19 cellular contexts compared by ENCODE assay signal in the genomic region with DNA sequence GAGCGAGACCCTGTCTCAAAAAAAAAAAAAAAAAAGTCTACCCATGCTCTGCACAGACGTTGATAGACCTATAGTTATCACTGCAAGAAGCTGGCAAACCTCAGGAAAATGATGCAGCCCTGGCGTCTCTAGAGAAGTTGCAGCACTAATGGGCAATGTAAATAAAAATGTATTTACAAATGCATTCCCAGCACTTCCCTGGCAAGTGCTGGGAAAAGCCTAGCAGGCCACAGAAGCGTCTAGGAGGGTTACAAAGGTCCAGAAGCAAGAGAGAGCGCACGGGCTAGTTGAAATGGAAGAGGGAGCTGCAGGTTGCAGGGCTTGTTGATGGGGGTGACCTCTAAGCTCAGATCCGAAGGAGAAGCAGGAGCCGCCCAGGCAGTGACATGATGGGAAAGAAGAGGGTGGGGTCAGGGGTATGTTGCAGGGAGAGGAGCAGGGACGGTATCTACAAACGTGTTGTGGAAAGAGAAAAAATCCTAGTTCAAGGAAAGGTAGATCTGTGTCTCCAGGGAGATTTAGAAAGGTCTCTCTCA. TPM values are rescaled to one million over a fixed set of nuclear protein-coding genes. Genes with fewer than 3 reads are reported as not detected.
DNase-seq lines count a peak whose midpoint lies in the region; ATAC-seq and TF ChIP-seq lines count a peak whose summit lies in the region.
"Had no signal": no experiment of that assay in that cellular context is flagged by ENCODE, and none has a peak within 500 bp of the region (broad histone marks: within the 10 kb centered on the region; RNA-seq: fewer than 3 reads in every experiment).

No MANE protein-coding gene starts in this region.

- no peak overlapping the region for H4K91ac ChIP-seq in H9 (ENCODE audit: insufficient read length, low read depth, low read length)

- CTCF ChIA-PET in CD8-positive, alpha-beta T cell (lab: Charles Lee) = interaction anchor here (0.7 to 3.0 kb wide), 2 partner anchors 85 to 191 kb away, joined by 3 to 13 read pairs; no protein-coding TSS in a partner anchor
- CTCF ChIA-PET in WTC11 (lab: Charles Lee) = interaction anchor here (0.5 to 4.4 kb wide), 14 partner anchors 8 to 303 kb away, joined by 3 to 32 read pairs (median 4); partner anchors contain the start of genes CCDC32, RPUSD2 and VPS18

- peaks cover 4% of the 10 kb centered on the region for H3K36me3 Mint-ChIP-seq in CD8-positive, alpha-beta T cell
- H3K36me3 Mint-ChIP-seq in H9 (ENCODE audit: insufficient read depth in 1 of 3, low read depth in 3 of 3) = no peaks in the 10 kb centered on the region
- no peaks in the 10 kb centered on the region for H3K36me3 Mint-ChIP-seq in WTC11
- H3K36me3 Mint-ChIP-seq: IgD-negative memory B cell, immature natural killer cell had no signal

- H2BK12ac ChIP-seq in H9 (ENCODE audit: insufficient read length, low read depth, low read length) = no peak overlapping the region

- peaks cover 9% of the 10 kb centered on the region for H3K27me3 Mint-ChIP-seq in CD8-positive, alpha-beta T cell (ENCODE audit: low read depth)
- peaks cover 6% of the 10 kb centered on the region for H3K27me3 Mint-ChIP-seq in H9 (ENCODE audit: low read depth)
- no peaks in the 10 kb centered on the region; the same call in 1 of the 2 replicates for H3K27me3 Mint-ChIP-seq in WTC11 (ENCODE audit: low read depth)
- H3K27me3 Mint-ChIP-seq: IgD-negative memory B cell had no signal

- H3K9ac ChIP-seq in H9 (ENCODE audit: extremely low read depth, insufficient read length, low read length) (no peak overlapping the region), mucosa of stomach (ENCODE audit: low read length) (peak overlapping the region; percentile 32)

- peak overlapping the region; percentile 81 for H3K4me2 ChIP-seq in H9 (ENCODE audit: insufficient read depth, insufficient read length, low read length)

- H3K36me3 ChIP-seq in CD8-positive, alpha-beta T cell (ENCODE audit: insufficient read depth, low read length) = no peaks in the 10 kb centered on the region
- no peaks in the 10 kb centered on the region for H3K36me3 ChIP-seq in mucosa of stomach (ENCODE audit: control insufficient read depth, insufficient read depth, low read length)
- no peaks in the 10 kb centered on the region for H3K36me3 ChIP-seq in vagina
- H3K36me3 ChIP-seq: gastrocnemius medialis had no signal

- no peak overlapping the region for H3K4ac ChIP-seq in H9 (ENCODE audit: low read depth, low read length)

- peak overlapping the region; percentile 11 for H3K4me3 Mint-ChIP-seq in CD8-positive, alpha-beta T cell
- H3K4me3 Mint-ChIP-seq in H9 (peak overlapping the region; percentile 36 to 72; a peak in 4 of 5 replicates), WTC11 (peak overlapping the region; percentile 50)
- H3K4me3 Mint-ChIP-seq: HFFc6 had no signal

- H2BK5ac ChIP-seq in H9 (ENCODE audit: insufficient read length, low read length) = no peak overlapping the region

- no peaks in the 10 kb centered on the region for H3K27me3 ChIP-seq in CD8-positive, alpha-beta T cell (ENCODE audit: insufficient read depth, low read length)
- no peaks in the 10 kb centered on the region for H3K27me3 ChIP-seq in H9 (ENCODE audit: insufficient read depth, low read length)
- H3K27me3 ChIP-seq in mucosa of stomach (ENCODE audit: control insufficient read depth, insufficient read depth, low read length) = no peaks in the 10 kb centered on the region
- H3K27me3 ChIP-seq in vagina = no peaks in the 10 kb centered on the region
- H3K27me3 ChIP-seq: gastrocnemius medialis had no signal

- H3K79me2 ChIP-seq in H9 (ENCODE audit: insufficient read depth, low read length) = no peaks in the 10 kb centered on the region; the same call in 1 of the 2 replicates

- H3K23ac ChIP-seq in H9 (ENCODE audit: insufficient read length, low read depth, low read length) = no peak overlapping the region

- H3K9me3 Mint-ChIP-seq in CD8-positive, alpha-beta T cell = no peaks in the 10 kb centered on the region
- H3K9me3 Mint-ChIP-seq in H9 = peaks cover 3 to 4% of the 10 kb centered on the region in 2 experiments; a peak in 3 of 5 replicates
- H3K9me3 Mint-ChIP-seq in WTC11 = no peaks in the 10 kb centered on the region
- H3K9me3 Mint-ChIP-seq: HFFc6, IgD-negative memory B cell, immature natural killer cell had no signal

- no peak overlapping the region for H3K56ac ChIP-seq in H9 (ENCODE audit: insufficient read length, low read depth, low read length)

- POLR2A ChIA-PET in CD8-positive, alpha-beta T cell (lab: Charles Lee) = interaction anchor here (0.6 kb wide), 1 partner anchor 79 kb away, joined by 5 read pairs; no protein-coding TSS in a partner anchor
- POLR2A ChIA-PET in WTC11 (lab: Charles Lee) = interaction anchor here (1.2 to 1.8 kb wide), 2 partner anchors 22 to 103 kb away, joined by 6 to 8 read pairs; partner anchors contain the start of genes RAD51 and RPUSD2

- peaks cover 3% of the 10 kb centered on the region for H3K23me2 ChIP-seq in H9 (ENCODE audit: insufficient read length, low read depth, low read length, poor library complexity, severe bottlenecking)

- no peak for TF ChIP-seq POLR2A in vagina (IDR thresholded peaks at IDR 0.05)

- DNase-seq in CD8-positive, alpha-beta T cell = no peak
- DNase-seq in H9 (peak; percentile 57), WTC11 (ENCODE audit: low spot score) (peak; percentile 35), vagina (ENCODE audit: extremely low spot score in 2 of 2) (no peak), kidney tubule cell (ENCODE audit: low spot score) (no peak), NCI-H2196 treated with DMSO at 0.1 percent for 48 hours (lab: John Stamatoyannopoulos, UW; ENCODE audit: unreplicated experiment) (no peak)
- no peak for DNase-seq in activated CD4-positive, alpha-beta T cell treated with anti-CD3 and anti-CD28 coated beads, Interleukin-2, amount 50 U/mL, for 1 hour
- DNase-seq: activated CD4-positive, alpha-beta T cell treated with anti-CD3 and anti-CD28 coated beads for 4 hours; activated CD8-positive, alpha-beta memory T cell treated with anti-CD3 and anti-CD28 coated beads, Interleukin-2, amount 50 U/mL, for 48 hours; activated naive CD4-positive, alpha-beta T cell; DMS153; gastrocnemius medialis; HFFc6; immature natural killer cell; SIG-M5; T1000 had no signal

- H3K4me1 Mint-ChIP-seq in CD8-positive, alpha-beta T cell (ENCODE audit: low read depth) = peaks cover 20% of the 10 kb centered on the region
- H3K4me1 Mint-ChIP-seq in H9 = peaks cover 23 to 25% of the 10 kb centered on the region in 2 experiments
- peaks cover 27% of the 10 kb centered on the region for H3K4me1 Mint-ChIP-seq in WTC11

- H2AK5ac ChIP-seq in H9 (ENCODE audit: insufficient read length, low read length) = no peak overlapping the region

- H3K18ac ChIP-seq in H9 (ENCODE audit: insufficient read length, low read depth, low read length) = no peak overlapping the region

- H3K27ac Mint-ChIP-seq in CD8-positive, alpha-beta T cell = no peak overlapping the region
- H3K27ac Mint-ChIP-seq in H9 (peak overlapping the region in 1 of 3 experiments; percentile 90; a peak in 3 of 7 replicates), WTC11 (peak overlapping the region; percentile 51; the same call in 1 of the 2 replicates)
- H3K27ac Mint-ChIP-seq: HFFc6 had no signal

- no peak overlapping the region for H4K8ac ChIP-seq in H9 (replicated peaks; ENCODE audit: insufficient read length, low read depth, low read length)

- no peaks in the 10 kb centered on the region for H3K79me1 ChIP-seq in H9 (ENCODE audit: insufficient read depth, low read depth, low read length, poor library complexity, severe bottlenecking)

- H2BK20ac ChIP-seq in H9 (ENCODE audit: low read depth, low read length, poor library complexity, severe bottlenecking) = no peak overlapping the region

- no peak overlapping the region for H3K14ac ChIP-seq in H9 (ENCODE audit: insufficient read depth, low read length)

- TF ChIP-seq CTCF in CD8-positive, alpha-beta T cell (IDR thresholded peaks at IDR 0.05) = no peak
- TF ChIP-seq CTCF in H9 (conservative IDR thresholded peaks at IDR 0.05) = no peak
- no peak for TF ChIP-seq CTCF in WTC11 (IDR thresholded peaks at IDR 0.05)
- TF ChIP-seq CTCF in vagina (IDR thresholded peaks at IDR 0.05) = no peak

- no peak overlapping the region for H2BK15ac ChIP-seq in H9 (ENCODE audit: low read depth, low read length)

- no peak overlapping the region for H3K27ac ChIP-seq in CD8-positive, alpha-beta T cell (ENCODE audit: low read depth, low read length)
- H3K27ac ChIP-seq in H9 (ENCODE audit: insufficient read length, low read depth, low read length) (no peak overlapping the region), vagina (no peak overlapping the region)
- H3K27ac ChIP-seq: epithelial cell of prostate, gastrocnemius medialis had no signal

- H3K4me1 ChIP-seq in CD8-positive, alpha-beta T cell (ENCODE audit: insufficient read depth, low read length) = no peaks in the 10 kb centered on the region
- no peaks in the 10 kb centered on the region; the same call in 1 of the 2 replicates for H3K4me1 ChIP-seq in H9 (ENCODE audit: insufficient read depth, low read length)
- peaks cover 8% of the 10 kb centered on the region for H3K4me1 ChIP-seq in mucosa of stomach (ENCODE audit: control insufficient read depth, insufficient read depth, low read length)
- H3K4me1 ChIP-seq in vagina = peaks cover 5% of the 10 kb centered on the region

- no peak overlapping the region for H3T11ph ChIP-seq in H9 (ENCODE audit: low read length)

- intact Hi-C loops in CD8-positive, alpha-beta T cell (cut with DNase I, micrococcal nuclease) = loop anchor here (5.0 to 10.0 kb wide), 6 partner anchors 166 to 809 kb away; partner anchors contain the start of genes FSIP1 (in 1 of the 2), INO80 (in 1 of the 2), NUSAP1 (in 1 of the 2) and OIP5 (in 1 of the 2)
- intact Hi-C loops in vagina (cut with DNase I) = no loop called here

- WGBS in H9 (ENCODE audit: extremely low coverage, insufficient read length, low lambda C conversion rate) = no CpG with 5 or more reads among the region's 10 CpGs

- ATAC-seq in CD8-positive, alpha-beta T cell = no peak
- ATAC-seq in WTC11 = peak; percentile 31
- ATAC-seq: gastrocnemius medialis had no signal

- H3K4me3 ChIP-seq in CD8-positive, alpha-beta T cell (ENCODE audit: low read depth, low read length) = no peak overlapping the region
- H3K4me3 ChIP-seq in mucosa of stomach (ENCODE audit: low read length) (no peak overlapping the region), vagina (no peak overlapping the region)
- H3K4me3 ChIP-seq: gastrocnemius medialis had no signal

- no peaks in the 10 kb centered on the region for H3K9me3 ChIP-seq in CD8-positive, alpha-beta T cell (ENCODE audit: low read length)
- H3K9me3 ChIP-seq in H9 (ENCODE audit: control insufficient read depth, low read depth, low read length) = no peaks in the 10 kb centered on the region
- H3K9me3 ChIP-seq in mucosa of stomach (ENCODE audit: control insufficient read depth, low read length) = no peaks in the 10 kb centered on the region
- H3K9me3 ChIP-seq in vagina = no peaks in the 10 kb centered on the region
- H3K9me3 ChIP-seq: gastrocnemius medialis had no signal

- H2BK120ac ChIP-seq in H9 (ENCODE audit: low read depth, low read length, poor library complexity, severe bottlenecking) = no peak overlapping the region

- H4K5ac ChIP-seq in H9 (ENCODE audit: insufficient read length, low read depth, low read length) = no peak overlapping the region

- peak overlapping the region; percentile 59 for H2AFZ ChIP-seq in H9 (ENCODE audit: low read length)

- no peaks in the 10 kb centered on the region for H4K20me1 ChIP-seq in H9 (ENCODE audit: control insufficient read depth, insufficient read depth, insufficient read length)

RNA-seq across cellular contexts. Expression of gene KNL1, which starts 2.7 kb away (rescaled TPM):
- under 1 TPM; 0.83 to 0.98 TPM for total RNA-seq in CD8-positive, alpha-beta T cell
- 16.8 and 19.7 TPM in 2 replicates for total RNA-seq in H9 (2021)
- 18.4 to 24.0 TPM (median 21.1 TPM) in 3 replicates for total RNA-seq in WTC11 (2021)
- 3.4 TPM for total RNA-seq in vagina

RNA-seq across cellular contexts. Expression of gene RPUSD2, which starts 22.3 kb away (rescaled TPM):
- total RNA-seq in CD8-positive, alpha-beta T cell = 10 to 100 TPM; 20.1 to 24.3 TPM
- total RNA-seq in H9 (2021) (25.7 and 26.6 TPM in 2 replicates), WTC11 (2021) (28.5 to 34.2 TPM (median 30.8 TPM) in 3 replicates), vagina (12.8 TPM)

RNA-seq across cellular contexts. Expression of gene CCDC32, which starts 26.5 kb away (rescaled TPM):
- total RNA-seq in CD8-positive, alpha-beta T cell = 10 to 100 TPM; 18.3 to 20.3 TPM
- total RNA-seq in H9 (2021) (8.9 and 11.1 TPM in 2 replicates), WTC11 (2021) (12.8 to 15.6 TPM (median 13.7 TPM) in 3 replicates), vagina (20.6 TPM)

Comparison
In these comparisons a context has a peak if more than half of its experiments do, and no peak if none do; other contexts are left out.
1. DNase-seq: peak in H9 (single experiment) and WTC11 (single experiment); none in CD8-positive, alpha-beta T cell (0 of 7), vagina (0 of 2), kidney tubule cell (single experiment), NCI-H2196 treated with DMSO at 0.1 percent for 48 hours (single experiment) and activated CD4-positive, alpha-beta T cell treated with anti-CD3 and anti-CD28 coated beads, Interleukin-2, amount 50 U/mL, for 1 hour (single experiment).
2. Peak in every context shown above with its lines, with median percentiles within 50 percentile points of each other: H3K4me3 Mint-ChIP-seq.